In genomic region chr1:59474496-59474895, GRCh38 we compare ENCODE assay signal across 21 cellular contexts.
"Had no signal": no experiment of that assay in that cellular context is flagged by ENCODE, and none has a peak within 500 bp of the region (broad histone marks: within the 10 kb centered on the region; RNA-seq: fewer than 3 reads in every experiment).

No MANE protein-coding gene starts in this region.

- H3K4me1 Mint-ChIP-seq: T-helper 17 cell had no signal

- H3K27ac ChIP-seq: ascending aorta, body of pancreas had no signal

- DNase-seq: activated CD4-positive, alpha-beta T cell treated with anti-CD3 and anti-CD28 coated beads for 48 hours; activated CD4-positive, alpha-beta T cell treated with anti-CD3 and anti-CD28 coated beads, Interleukin-2, amount 50 U/mL, for 48 hours; activated CD4-positive, CD25-positive, alpha-beta regulatory T cell treated with anti-CD3 and anti-CD28 coated beads, Interleukin-2, amount 50 U/mL, for 72 hours; activated naive CD4-positive, alpha-beta T cell treated with anti-CD3 and anti-CD28 coated beads, Interleukin-2, amount 50 U/mL, for 16 hours; amniotic stem cell; body of pancreas; central memory CD4-positive, alpha-beta T cell; KG1; NCI-H1048; NCI-H1930; NCI-H2171; NCI-H2227 treated with DMSO at 0.1 percent for 48 hours; NCI-H446 treated with DMSO at 0.1 percent for 48 hours; NCI-H524 treated with DMSO at 0.1 percent for 48 hours; NCI-H82; SIG-M5; T-helper 17 cell; T-helper 9 cell had no signal

- ATAC-seq: body of pancreas, T-helper 17 cell, WTC11 had no signal

- H3K4me3 Mint-ChIP-seq: T-helper 17 cell, WTC11 had no signal

- H3K4me1 ChIP-seq: ascending aorta had no signal

- H3K27me3 Mint-ChIP-seq: T-helper 17 cell had no signal

- H3K9me3 ChIP-seq: ascending aorta, body of pancreas had no signal

- FAIRE-seq: bronchial epithelial cell had no signal

- H3K36me3 ChIP-seq: ascending aorta had no signal

- H3K27me3 ChIP-seq: ascending aorta, body of pancreas had no signal

- H3K4me3 ChIP-seq: ascending aorta, body of pancreas had no signal

- H3K27ac Mint-ChIP-seq: T-helper 17 cell, WTC11 had no signal
